ENCODE assay signal across 17 cellular contexts in genomic region chr2:201185863-201186262, GRCh38. TPM values are rescaled to one million over a fixed set of nuclear protein-coding genes. Genes with fewer than 3 reads are reported as not detected.
DNase-seq lines count a peak whose midpoint lies in the region; ATAC-seq, FAIRE-seq and TF ChIP-seq lines count a peak whose summit lies in the region.
"Had no signal": no experiment of that assay in that cellular context is flagged by ENCODE, and none has a peak within 500 bp of the region (broad histone marks: within the 10 kb centered on the region; RNA-seq: fewer than 3 reads in every experiment).

No MANE protein-coding gene starts in this region.

- DNase-seq in CD4-positive, CD25-positive, alpha-beta regulatory T cell = no peak
- DNase-seq in H9 (no peak), NCI-H774 (lab: John Stamatoyannopoulos, UW) (no peak), AG08396 (ENCODE audit: low spot score) (no peak), kidney (no peak), prostate gland (ENCODE audit: low spot score) (no peak)
- peak; percentile 32 to 48 for DNase-seq in activated T-cell treated with anti-CD3 and anti-CD28 coated beads, Interleukin-2, amount 50 U/mL, for 48 hours
- DNase-seq: GDM1, head of caudate nucleus, KG1, NCI-H1694 treated with DMSO at 0.1 percent for 48 hours had no signal

- no peaks in the 10 kb centered on the region for H3K27me3 Mint-ChIP-seq in CD4-positive, CD25-positive, alpha-beta regulatory T cell
- H3K27me3 Mint-ChIP-seq in H9 (ENCODE audit: low read depth) = no peaks in the 10 kb centered on the region

- peaks cover 12% of the 10 kb centered on the region for H3K36me3 ChIP-seq in CD4-positive, CD25-positive, alpha-beta regulatory T cell (ENCODE audit: control insufficient read depth, insufficient read depth, low read length)
- H3K36me3 ChIP-seq in kidney (ENCODE audit: control insufficient read depth in 1 of 2, insufficient read depth in 2 of 2, low read length in 2 of 2) = peaks cover 0 to 2% of the 10 kb centered on the region in 2 donors
- no peaks in the 10 kb centered on the region for H3K36me3 ChIP-seq in prostate gland
- H3K36me3 ChIP-seq: neural progenitor cell, suprapubic skin had no signal

- H3K27ac Mint-ChIP-seq in CD4-positive, CD25-positive, alpha-beta regulatory T cell = peak overlapping the region; percentile 77 to 92 (median 86)
- H3K27ac Mint-ChIP-seq in H9 = no peak overlapping the region
- H3K27ac Mint-ChIP-seq: neural progenitor cell had no signal

- no peak overlapping the region for H2BK15ac ChIP-seq in H9 (ENCODE audit: low read depth, low read length)

- H3K79me2 ChIP-seq in H9 (ENCODE audit: insufficient read depth, low read length) = no peaks in the 10 kb centered on the region

- intact Hi-C loops in kidney (cut with DNase I) = no loop called here
- intact Hi-C loops in prostate gland (cut with DNase I) = no loop called here

- no peak overlapping the region for H2BK12ac ChIP-seq in H9 (ENCODE audit: insufficient read length, low read depth, low read length)

- TF ChIP-seq CTCF in H9 (conservative IDR thresholded peaks at IDR 0.05) = no peak
- no peak for TF ChIP-seq CTCF in kidney (IDR thresholded peaks at IDR 0.05; ENCODE audit: borderline replicate concordance, extremely low read depth, insufficient read depth)
- no peak for TF ChIP-seq CTCF in prostate gland (IDR thresholded peaks at IDR 0.05)

- no CpG with 5 or more reads among the region's 4 CpGs for WGBS in H9 (ENCODE audit: extremely low coverage, insufficient read length, low lambda C conversion rate)
- WGBS in prostate gland = 82% methylated on average over 4 of the region's 4 CpGs

- no peak overlapping the region for H3K23ac ChIP-seq in H9 (ENCODE audit: insufficient read length, low read depth, low read length)

- H3K4me1 ChIP-seq in CD4-positive, CD25-positive, alpha-beta regulatory T cell (ENCODE audit: control insufficient read depth, insufficient read depth, low read length, poor library complexity, severe bottlenecking) = peaks cover 44% of the 10 kb centered on the region
- H3K4me1 ChIP-seq in H9 (ENCODE audit: insufficient read depth, low read length) (no peaks in the 10 kb centered on the region), mononuclear cell (ENCODE audit: insufficient read depth, low read length) (peaks cover 58% of the 10 kb centered on the region), kidney (ENCODE audit: control insufficient read depth in 1 of 2, insufficient read depth in 1 of 2, low read depth in 1 of 2, low read length in 2 of 2) (peaks cover 0 to 7% of the 10 kb centered on the region in 2 donors), prostate gland (replicated peaks) (no peaks in the 10 kb centered on the region)
- H3K4me1 ChIP-seq: neural progenitor cell had no signal

- H2AK5ac ChIP-seq in H9 (ENCODE audit: insufficient read length, low read length) = no peak overlapping the region

- H3K9me3 Mint-ChIP-seq in CD4-positive, CD25-positive, alpha-beta regulatory T cell = peaks cover 0 to 2% (median 0%) of the 10 kb centered on the region in 7 donors
- 0 out of 5 replicates have a peak, but pooled peaks cover 0 to 3% of the 10 kb centered on the region in 2 experiments for H3K9me3 Mint-ChIP-seq in H9
- H3K9me3 Mint-ChIP-seq: neural progenitor cell had no signal

- no peak for ATAC-seq in CD4-positive, CD25-positive, alpha-beta regulatory T cell (ENCODE audit: low read depth in 2 of 2)

- peak overlapping the region; percentile 95 for H3K4me3 ChIP-seq in CD4-positive, CD25-positive, alpha-beta regulatory T cell (ENCODE audit: low read depth, low read length)
- peak overlapping the region; percentile 56 for H3K4me3 ChIP-seq in mononuclear cell (ENCODE audit: low read length)
- H3K4me3 ChIP-seq in kidney (ENCODE audit: low read length in 2 of 2) = no peak overlapping the region
- H3K4me3 ChIP-seq in prostate gland = no peak overlapping the region
- H3K4me3 ChIP-seq: neural progenitor cell had no signal

- H4K5ac ChIP-seq in H9 (ENCODE audit: insufficient read length, low read depth, low read length) = no peak overlapping the region

- H4K91ac ChIP-seq in H9 (ENCODE audit: insufficient read length, low read depth, low read length) = no peak overlapping the region

- H2BK5ac ChIP-seq in H9 (ENCODE audit: insufficient read length, low read length) = no peak overlapping the region

- H4K20me1 ChIP-seq in H9 (ENCODE audit: control insufficient read depth, insufficient read depth, insufficient read length) = no peaks in the 10 kb centered on the region

- peaks cover 17 to 73% (median 48%) of the 10 kb centered on the region in 4 donors for H3K4me1 Mint-ChIP-seq in CD4-positive, CD25-positive, alpha-beta regulatory T cell
- peaks cover 14% of the 10 kb centered on the region in 2 experiments for H3K4me1 Mint-ChIP-seq in H9
- H3K4me1 Mint-ChIP-seq: neural progenitor cell had no signal

- H2AFZ ChIP-seq in H9 (ENCODE audit: low read length) = no peak overlapping the region
- H2AFZ ChIP-seq: neural progenitor cell had no signal

- FAIRE-seq in kidney (lab: Jason Lieb, UNC) = no peak
- FAIRE-seq: bronchial epithelial cell, H1 had no signal

- H3K9ac ChIP-seq in H9 (ENCODE audit: extremely low read depth, insufficient read length, low read length) (no peak overlapping the region), kidney (ENCODE audit: low read length in 2 of 2) (no peak overlapping the region)
- H3K9ac ChIP-seq: neural progenitor cell had no signal

- H3K79me1 ChIP-seq in H9 (ENCODE audit: insufficient read depth, low read depth, low read length, poor library complexity, severe bottlenecking) = no peaks in the 10 kb centered on the region

- no peaks in the 10 kb centered on the region for H3K23me2 ChIP-seq in H9 (ENCODE audit: insufficient read length, low read depth, low read length, poor library complexity, severe bottlenecking)

- TF ChIP-seq POLR2A in prostate gland (IDR thresholded peaks at IDR 0.05) = no peak

- H3K14ac ChIP-seq in H9 (ENCODE audit: insufficient read depth, low read length) = no peak overlapping the region

- no peak overlapping the region for H3K18ac ChIP-seq in H9 (ENCODE audit: insufficient read length, low read depth, low read length)

- peak overlapping the region; percentile 84 to 91 (median 88) for H3K4me3 Mint-ChIP-seq in CD4-positive, CD25-positive, alpha-beta regulatory T cell
- no peak overlapping the region for H3K4me3 Mint-ChIP-seq in H9
- H3K4me3 Mint-ChIP-seq: neural progenitor cell had no signal

- peak overlapping the region; percentile 12 for H3K4me2 ChIP-seq in H9 (ENCODE audit: insufficient read depth, insufficient read length, low read length)
- H3K4me2 ChIP-seq: neural progenitor cell had no signal

- peaks cover 20% of the 10 kb centered on the region for H3K36me3 Mint-ChIP-seq in CD4-positive, CD25-positive, alpha-beta regulatory T cell
- H3K36me3 Mint-ChIP-seq in H9 (ENCODE audit: insufficient read depth in 1 of 3, low read depth in 3 of 3) = peaks cover 0 to 8% (median 4%) of the 10 kb centered on the region in 3 experiments; a peak in 3 of 7 replicates
- H3K36me3 Mint-ChIP-seq: neural progenitor cell had no signal

- no peak overlapping the region for H2BK120ac ChIP-seq in H9 (ENCODE audit: low read depth, low read length, poor library complexity, severe bottlenecking)

- no peak overlapping the region for H4K8ac ChIP-seq in H9 (replicated peaks; ENCODE audit: insufficient read length, low read depth, low read length)

- no peak overlapping the region for H3T11ph ChIP-seq in H9 (ENCODE audit: low read length)

- no peaks in the 10 kb centered on the region for H3K27me3 ChIP-seq in CD4-positive, CD25-positive, alpha-beta regulatory T cell (ENCODE audit: control insufficient read depth, insufficient read depth, low read length)
- H3K27me3 ChIP-seq in H9 (ENCODE audit: insufficient read depth, low read length) = no peaks in the 10 kb centered on the region
- H3K27me3 ChIP-seq in mononuclear cell (ENCODE audit: insufficient read depth, low read length) = no peaks in the 10 kb centered on the region
- H3K27me3 ChIP-seq in prostate gland (replicated peaks; ENCODE audit: insufficient read depth) = no peaks in the 10 kb centered on the region
- H3K27me3 ChIP-seq: neural progenitor cell, suprapubic skin had no signal

- no peak overlapping the region for H2BK20ac ChIP-seq in H9 (ENCODE audit: low read depth, low read length, poor library complexity, severe bottlenecking)

- H3K56ac ChIP-seq in H9 (ENCODE audit: insufficient read length, low read depth, low read length) = no peak overlapping the region

- H3K4ac ChIP-seq in H9 (ENCODE audit: low read depth, low read length) = no peak overlapping the region

- no peak overlapping the region for H3K27ac ChIP-seq in CD4-positive, CD25-positive, alpha-beta regulatory T cell (ENCODE audit: insufficient read depth, low read length, poor library complexity, severe bottlenecking)
- H3K27ac ChIP-seq in H9 (ENCODE audit: insufficient read length, low read depth, low read length) (no peak overlapping the region), kidney (ENCODE audit: low read depth in 2 of 2, low read length in 2 of 2) (no peak overlapping the region), prostate gland (no peak overlapping the region)
- H3K27ac ChIP-seq: neural progenitor cell, RWPE1, suprapubic skin had no signal

- H3K9me3 ChIP-seq in CD4-positive, CD25-positive, alpha-beta regulatory T cell (ENCODE audit: control insufficient read depth in 2 of 2, low read length in 2 of 2) = no peaks in the 10 kb centered on the region
- no peaks in the 10 kb centered on the region for H3K9me3 ChIP-seq in H9 (ENCODE audit: control insufficient read depth, low read depth, low read length)
- H3K9me3 ChIP-seq in mononuclear cell (ENCODE audit: low read depth, low read length) = no peaks in the 10 kb centered on the region
- H3K9me3 ChIP-seq in kidney (ENCODE audit: control insufficient read depth in 1 of 2, low read length in 2 of 2) = no peaks in the 10 kb centered on the region
- H3K9me3 ChIP-seq in prostate gland = no peaks in the 10 kb centered on the region
- H3K9me3 ChIP-seq: suprapubic skin had no signal

RNA-seq across cellular contexts. Expression of gene CASP10, which starts 2.9 kb away (rescaled TPM):
- 15.1 TPM for total RNA-seq in CD4-positive, CD25-positive, alpha-beta regulatory T cell
- polyA plus RNA-seq in CD4-positive, CD25-positive, alpha-beta regulatory T cell = 1 to 10 TPM; 4.4 to 7.1 (median 5.6) TPM
- 2.7 and 3.3 TPM in 2 replicates for total RNA-seq in H9 (2021)
- total RNA-seq in mononuclear cell = 29.7 TPM
- total RNA-seq in kidney = 24.6 TPM
- polyA plus RNA-seq in kidney (ENCODE audit: insufficient read depth, low read depth, low replicate concordance) = 4.5 TPM
- 1 to 10 TPM; 1.7 to 9.8 TPM for total RNA-seq in prostate gland

Comparison
In these comparisons a context has a peak if more than half of its experiments do, and no peak if none do; other contexts are left out.
1. DNase-seq: peak in activated T-cell treated with anti-CD3 and anti-CD28 coated beads, Interleukin-2, amount 50 U/mL, for 48 hours (2 of 2); none in CD4-positive, CD25-positive, alpha-beta regulatory T cell (0 of 3), H9 (single experiment), NCI-H774 (single experiment), AG08396 (single experiment), kidney (single experiment) and prostate gland (single experiment).
2. H3K4me3 ChIP-seq: peak in CD4-positive, CD25-positive, alpha-beta regulatory T cell (single experiment) and mononuclear cell (single experiment); none in kidney (0 of 2) and prostate gland (0 of 2).
3. H3K27ac Mint-ChIP-seq: peak in CD4-positive, CD25-positive, alpha-beta regulatory T cell (3 of 3); none in H9 (0 of 3).
4. H3K4me3 Mint-ChIP-seq: peak in CD4-positive, CD25-positive, alpha-beta regulatory T cell (4 of 4); none in H9 (0 of 2).